ENCODE assay signal across 1 cellular context in the genomic region with DNA sequence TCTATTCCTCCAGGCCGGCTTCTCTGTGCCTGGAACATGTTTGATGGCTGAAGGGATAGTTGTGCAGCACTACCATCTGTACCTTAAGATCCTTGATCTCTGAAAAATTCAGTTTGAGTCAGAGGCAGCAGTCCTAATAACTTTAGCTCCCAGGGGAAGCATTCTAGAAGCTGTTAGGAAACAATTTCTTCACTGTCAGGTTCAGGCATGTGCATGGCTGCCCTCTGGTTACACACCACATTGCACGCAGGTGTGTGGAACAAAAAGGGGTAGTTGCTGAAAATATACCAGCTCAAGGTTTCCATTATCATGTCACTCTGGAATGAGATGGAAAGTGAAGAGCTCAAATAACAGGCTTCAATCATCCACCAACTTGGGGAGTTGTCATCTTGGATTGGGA.
TF ChIP-seq lines count a peak whose summit lies in the region.

No MANE protein-coding gene starts in this region.

TF ChIP-seq in GM12878, 131 proteins besides CTCF, POLR2A, EP300 and RAD21 (continued from another document):
- TF ChIP-seq, protein P1, sequence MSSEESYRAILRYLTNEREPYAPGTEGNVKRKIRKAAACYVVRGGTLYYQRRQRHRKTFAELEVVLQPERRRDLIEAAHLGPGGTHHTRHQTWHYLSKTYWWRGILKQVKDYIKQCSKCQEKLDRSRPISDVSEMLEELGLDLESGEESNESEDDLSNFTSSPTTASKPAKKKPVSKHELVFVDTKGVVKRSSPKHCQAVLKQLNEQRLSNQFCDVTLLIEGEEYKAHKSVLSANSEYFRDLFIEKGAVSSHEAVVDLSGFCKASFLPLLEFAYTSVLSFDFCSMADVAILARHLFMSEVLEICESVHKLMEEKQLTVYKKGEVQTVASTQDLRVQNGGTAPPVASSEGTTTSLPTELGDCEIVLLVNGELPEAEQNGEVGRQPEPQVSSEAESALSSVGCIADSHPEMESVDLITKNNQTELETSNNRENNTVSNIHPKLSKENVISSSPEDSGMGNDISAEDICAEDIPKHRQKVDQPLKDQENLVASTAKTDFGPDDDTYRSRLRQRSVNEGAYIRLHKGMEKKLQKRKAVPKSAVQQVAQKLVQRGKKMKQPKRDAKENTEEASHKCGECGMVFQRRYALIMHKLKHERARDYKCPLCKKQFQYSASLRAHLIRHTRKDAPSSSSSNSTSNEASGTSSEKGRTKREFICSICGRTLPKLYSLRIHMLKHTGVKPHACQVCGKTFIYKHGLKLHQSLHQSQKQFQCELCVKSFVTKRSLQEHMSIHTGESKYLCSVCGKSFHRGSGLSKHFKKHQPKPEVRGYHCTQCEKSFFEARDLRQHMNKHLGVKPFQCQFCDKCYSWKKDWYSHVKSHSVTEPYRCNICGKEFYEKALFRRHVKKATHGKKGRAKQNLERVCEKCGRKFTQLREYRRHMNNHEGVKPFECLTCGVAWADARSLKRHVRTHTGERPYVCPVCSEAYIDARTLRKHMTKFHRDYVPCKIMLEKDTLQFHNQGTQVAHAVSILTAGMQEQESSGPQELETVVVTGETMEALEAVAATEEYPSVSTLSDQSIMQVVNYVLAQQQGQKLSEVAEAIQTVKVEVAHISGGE (CRISPR knock-in tag; IDR thresholded peaks at IDR 0.05), result no peak
- 0 out of 2 replicates have a peak, but pooled peaks have one; percentile 27 for TF ChIP-seq IKZF1 (conservative IDR thresholded peaks at IDR 0.05)
- TF ChIP-seq, protein P2, sequence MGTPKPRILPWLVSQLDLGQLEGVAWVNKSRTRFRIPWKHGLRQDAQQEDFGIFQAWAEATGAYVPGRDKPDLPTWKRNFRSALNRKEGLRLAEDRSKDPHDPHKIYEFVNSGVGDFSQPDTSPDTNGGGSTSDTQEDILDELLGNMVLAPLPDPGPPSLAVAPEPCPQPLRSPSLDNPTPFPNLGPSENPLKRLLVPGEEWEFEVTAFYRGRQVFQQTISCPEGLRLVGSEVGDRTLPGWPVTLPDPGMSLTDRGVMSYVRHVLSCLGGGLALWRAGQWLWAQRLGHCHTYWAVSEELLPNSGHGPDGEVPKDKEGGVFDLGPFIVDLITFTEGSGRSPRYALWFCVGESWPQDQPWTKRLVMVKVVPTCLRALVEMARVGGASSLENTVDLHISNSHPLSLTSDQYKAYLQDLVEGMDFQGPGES (IDR thresholded peaks at IDR 0.05), result no peak
- TF ChIP-seq IKZF2 (IDR thresholded peaks at IDR 0.05), result peak in 1 of 2 experiments; percentile 23; a peak in 1 of 4 replicates
- TF ChIP-seq BRCA1 (IDR thresholded peaks at IDR 0.05; ENCODE audit: low read depth, low read length), result no peak
- peak in 1 of 2 experiments; percentile 53; a peak in 1 of 4 replicates for TF ChIP-seq BHLHE40 (IDR thresholded peaks at IDR 0.05; ENCODE audit: borderline replicate concordance in 1 of 2, low read depth in 2 of 2, low read length in 1 of 2)
- no peak for TF ChIP-seq PML (IDR thresholded peaks at IDR 0.05; ENCODE audit: low read length)
- TF ChIP-seq, protein P3, sequence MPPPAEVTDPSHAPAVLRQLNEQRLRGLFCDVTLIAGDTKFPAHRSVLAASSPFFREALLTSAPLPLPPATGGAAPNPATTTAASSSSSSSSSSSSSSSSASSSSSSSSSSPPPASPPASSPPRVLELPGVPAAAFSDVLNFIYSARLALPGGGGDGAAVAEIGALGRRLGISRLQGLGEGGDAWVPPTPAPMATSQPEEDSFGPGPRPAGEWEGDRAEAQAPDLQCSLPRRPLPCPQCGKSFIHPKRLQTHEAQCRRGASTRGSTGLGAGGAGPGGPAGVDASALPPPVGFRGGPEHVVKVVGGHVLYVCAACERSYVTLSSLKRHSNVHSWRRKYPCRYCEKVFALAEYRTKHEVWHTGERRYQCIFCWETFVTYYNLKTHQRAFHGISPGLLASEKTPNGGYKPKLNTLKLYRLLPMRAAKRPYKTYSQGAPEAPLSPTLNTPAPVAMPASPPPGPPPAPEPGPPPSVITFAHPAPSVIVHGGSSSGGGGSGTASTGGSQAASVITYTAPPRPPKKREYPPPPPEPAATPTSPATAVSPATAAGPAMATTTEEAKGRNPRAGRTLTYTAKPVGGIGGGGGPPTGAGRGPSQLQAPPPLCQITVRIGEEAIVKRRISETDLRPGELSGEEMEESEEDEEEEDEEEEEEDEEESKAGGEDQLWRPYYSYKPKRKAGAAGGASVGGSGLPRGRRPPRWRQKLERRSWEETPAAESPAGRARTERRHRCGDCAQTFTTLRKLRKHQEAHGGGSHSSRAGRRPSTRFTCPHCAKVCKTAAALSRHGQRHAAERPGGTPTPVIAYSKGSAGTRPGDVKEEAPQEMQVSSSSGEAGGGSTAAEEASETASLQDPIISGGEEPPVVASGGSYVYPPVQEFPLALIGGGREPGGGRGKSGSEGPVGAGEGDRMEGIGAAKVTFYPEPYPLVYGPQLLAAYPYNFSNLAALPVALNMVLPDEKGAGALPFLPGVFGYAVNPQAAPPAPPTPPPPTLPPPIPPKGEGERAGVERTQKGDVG (CRISPR knock-in tag; IDR thresholded peaks at IDR 0.05), result no peak
- no peak for TF ChIP-seq FOS (IDR thresholded peaks at IDR 0.05; ENCODE audit: borderline replicate concordance, extremely low read depth, insufficient read length)
- TF ChIP-seq MEF2B (IDR thresholded peaks at IDR 0.05; ENCODE audit: partially characterized antibody, poor library complexity, severe bottlenecking), result peak; percentile 45
- TF ChIP-seq POLR2AphosphoS2 (IDR thresholded peaks at IDR 0.05; ENCODE audit: low read depth, low read length), result no peak
- TF ChIP-seq TARDBP (IDR thresholded peaks at IDR 0.05; ENCODE audit: borderline replicate concordance), result no peak
